In genomic region chr11:61079416-61080150, GRCh38 we compare ENCODE assay signal across 22 cellular contexts. TPM values are rescaled to one million over a fixed set of nuclear protein-coding genes. Genes with fewer than 3 reads are reported as not detected.
DNase-seq lines count a peak whose midpoint lies in the region; ATAC-seq and TF ChIP-seq lines count a peak whose summit lies in the region.
"Had no signal": no experiment of that assay in that cellular context is flagged by ENCODE, and none has a peak within 500 bp of the region (broad histone marks: within the 10 kb centered on the region; RNA-seq: fewer than 3 reads in every experiment).

No MANE protein-coding gene starts in this region.

- H3K4me3 Mint-ChIP-seq in activated naive CD4-positive, alpha-beta T cell treated with anti-CD3 and anti-CD28 coated beads, Interleukin-2, amount 10 ng/mL, durations not matched to agents 7 days and 5 days, result peak overlapping the region; percentile 80
- peak overlapping the region; percentile 78 for H3K4me3 Mint-ChIP-seq in activated CD8-positive, alpha-beta T cell treated with anti-CD3 and anti-CD28 coated beads for 36 hours
- H3K4me3 Mint-ChIP-seq in central memory CD8-positive, alpha-beta T cell, result peak overlapping the region; percentile 79
- peak overlapping the region; percentile 82 for H3K4me3 Mint-ChIP-seq in stimulated activated naive CD8-positive, alpha-beta T cell treated with anti-CD3 and anti-CD28 coated beads, Interleukin-15, Interleukin-2, amounts not matched to agents 100 ng/mL and 50 ng/mL, for 24 hours
- H3K4me3 Mint-ChIP-seq: mesothelial cell of epicardium, type B pancreatic cell had no signal

- TF ChIP-seq POLR2A in suprapubic skin (IDR thresholded peaks at IDR 0.05), result no peak

- peaks cover 93% of the 10 kb centered on the region for H3K4me1 Mint-ChIP-seq in activated naive CD4-positive, alpha-beta T cell treated with anti-CD3 and anti-CD28 coated beads, Interleukin-2, amount 10 ng/mL, durations not matched to agents 7 days and 5 days
- peaks cover 87% of the 10 kb centered on the region for H3K4me1 Mint-ChIP-seq in activated CD8-positive, alpha-beta T cell treated with anti-CD3 and anti-CD28 coated beads for 36 hours (ENCODE audit: low read depth)
- H3K4me1 Mint-ChIP-seq in central memory CD8-positive, alpha-beta T cell, result peaks cover 60% of the 10 kb centered on the region
- H3K4me1 Mint-ChIP-seq in stimulated activated naive CD8-positive, alpha-beta T cell treated with anti-CD3 and anti-CD28 coated beads, Interleukin-15, Interleukin-2, amounts not matched to agents 100 ng/mL and 50 ng/mL, for 24 hours (ENCODE audit: low read depth), result peaks cover 92% of the 10 kb centered on the region

- 75% methylated on average over 12 of the region's 12 CpGs for WGBS in suprapubic skin

- no peaks in the 10 kb centered on the region for H3K36me3 ChIP-seq in suprapubic skin
- H3K36me3 ChIP-seq: colonic mucosa, neutrophil had no signal

- H3K9me3 Mint-ChIP-seq in activated naive CD4-positive, alpha-beta T cell treated with anti-CD3 and anti-CD28 coated beads, Interleukin-2, amount 10 ng/mL, durations not matched to agents 7 days and 5 days, result peaks cover 3% of the 10 kb centered on the region
- peaks cover 3% of the 10 kb centered on the region for H3K9me3 Mint-ChIP-seq in activated CD8-positive, alpha-beta T cell treated with anti-CD3 and anti-CD28 coated beads for 36 hours
- peaks cover 6% of the 10 kb centered on the region for H3K9me3 Mint-ChIP-seq in central memory CD8-positive, alpha-beta T cell
- no peaks in the 10 kb centered on the region for H3K9me3 Mint-ChIP-seq in stimulated activated naive CD8-positive, alpha-beta T cell treated with anti-CD3 and anti-CD28 coated beads, Interleukin-15, Interleukin-2, amounts not matched to agents 100 ng/mL and 50 ng/mL, for 24 hours

- peaks cover 3% of the 10 kb centered on the region for H3K27me3 ChIP-seq in suprapubic skin
- H3K27me3 ChIP-seq: colonic mucosa had no signal

- intact Hi-C loops in activated CD8-positive, alpha-beta T cell treated with anti-CD3 and anti-CD28 coated beads for 36 hours (cut with micrococcal nuclease), result no loop called here

- peaks cover 3% of the 10 kb centered on the region for H3K36me3 Mint-ChIP-seq in activated naive CD4-positive, alpha-beta T cell treated with anti-CD3 and anti-CD28 coated beads, Interleukin-2, amount 10 ng/mL, durations not matched to agents 7 days and 5 days
- peaks cover 34% of the 10 kb centered on the region for H3K36me3 Mint-ChIP-seq in activated CD8-positive, alpha-beta T cell treated with anti-CD3 and anti-CD28 coated beads for 36 hours (ENCODE audit: low read depth)
- H3K36me3 Mint-ChIP-seq in central memory CD8-positive, alpha-beta T cell (ENCODE audit: insufficient read depth), result peaks cover 11% of the 10 kb centered on the region
- peaks cover 25% of the 10 kb centered on the region for H3K36me3 Mint-ChIP-seq in stimulated activated naive CD8-positive, alpha-beta T cell treated with anti-CD3 and anti-CD28 coated beads, Interleukin-15, Interleukin-2, amounts not matched to agents 100 ng/mL and 50 ng/mL, for 24 hours (ENCODE audit: low read depth)
- H3K36me3 Mint-ChIP-seq: mesothelial cell of epicardium, type B pancreatic cell had no signal

- H3K4me3 ChIP-seq in suprapubic skin, result no peak overlapping the region
- H3K4me3 ChIP-seq: colonic mucosa had no signal

- CTCF ChIA-PET in activated naive CD4-positive, alpha-beta T cell treated with anti-CD3 and anti-CD28 coated beads, Interleukin-2, amount 10 ng/mL, durations not matched to agents 7 days and 5 days (lab: Charles Lee), result interaction anchor here (1.0 to 4.8 kb wide), 9 partner anchors 9 to 108 kb away, joined by 3 to 44 read pairs (median 12); no protein-coding TSS in a partner anchor
- CTCF ChIA-PET in activated CD8-positive, alpha-beta T cell treated with anti-CD3 and anti-CD28 coated beads for 36 hours (lab: Charles Lee), result interaction anchor here (0.9 to 3.9 kb wide), 8 partner anchors 8 to 249 kb away, joined by 3 to 26 read pairs (median 4); no protein-coding TSS in a partner anchor

- no peak overlapping the region for H3K27ac ChIP-seq in suprapubic skin
- H3K27ac ChIP-seq: colonic mucosa, epithelial cell of prostate, neutrophil had no signal

- no peaks in the 10 kb centered on the region for H3K9me3 ChIP-seq in suprapubic skin
- H3K9me3 ChIP-seq: colonic mucosa, neutrophil had no signal

- TF ChIP-seq EP300 in suprapubic skin (IDR thresholded peaks at IDR 0.05), result no peak

- peaks cover 4% of the 10 kb centered on the region for H3K4me1 ChIP-seq in suprapubic skin
- H3K4me1 ChIP-seq: colonic mucosa had no signal

- no peak for ATAC-seq in activated CD8-positive, alpha-beta T cell treated with anti-CD3 and anti-CD28 coated beads for 36 hours
- no peak for ATAC-seq in central memory CD8-positive, alpha-beta T cell (replicated peaks; ENCODE audit: extremely low read depth, poor library complexity, severe bottlenecking)
- ATAC-seq in HG03571 (IDR thresholded peaks at IDR 0.05; ENCODE audit: unreplicated experiment), result no peak
- ATAC-seq: activated CD4-positive, CD25-positive, alpha-beta regulatory T cell treated with anti-CD3 and anti-CD28 coated beads, Interleukin-2, amount 50 U/mL, for 24 hours; PC-3 had no signal

- no peak for TF ChIP-seq CTCF in activated CD8-positive, alpha-beta T cell treated with anti-CD3 and anti-CD28 coated beads for 36 hours (IDR thresholded peaks at IDR 0.05)
- no peak for TF ChIP-seq CTCF in suprapubic skin (IDR thresholded peaks at IDR 0.05)

- H3K27me3 Mint-ChIP-seq in activated naive CD4-positive, alpha-beta T cell treated with anti-CD3 and anti-CD28 coated beads, Interleukin-2, amount 10 ng/mL, durations not matched to agents 7 days and 5 days, result no peaks in the 10 kb centered on the region
- H3K27me3 Mint-ChIP-seq in activated CD8-positive, alpha-beta T cell treated with anti-CD3 and anti-CD28 coated beads for 36 hours, result no peaks in the 10 kb centered on the region
- H3K27me3 Mint-ChIP-seq in central memory CD8-positive, alpha-beta T cell, result no peaks in the 10 kb centered on the region
- H3K27me3 Mint-ChIP-seq in stimulated activated naive CD8-positive, alpha-beta T cell treated with anti-CD3 and anti-CD28 coated beads, Interleukin-15, Interleukin-2, amounts not matched to agents 100 ng/mL and 50 ng/mL, for 24 hours, result no peaks in the 10 kb centered on the region

- POLR2A ChIA-PET in activated CD8-positive, alpha-beta T cell treated with anti-CD3 and anti-CD28 coated beads for 36 hours (lab: Charles Lee), result interaction anchor here (1.1 to 6.8 kb wide), 10 partner anchors 8 to 93 kb away, joined by 3 to 44 read pairs (median 4); partner anchors contain the start of gene CD5

- peak overlapping the region; percentile 97 for H3K27ac Mint-ChIP-seq in activated naive CD4-positive, alpha-beta T cell treated with anti-CD3 and anti-CD28 coated beads, Interleukin-2, amount 10 ng/mL, durations not matched to agents 7 days and 5 days
- peak overlapping the region; percentile 88 for H3K27ac Mint-ChIP-seq in activated CD8-positive, alpha-beta T cell treated with anti-CD3 and anti-CD28 coated beads for 36 hours
- peak overlapping the region; percentile 92 for H3K27ac Mint-ChIP-seq in central memory CD8-positive, alpha-beta T cell (ENCODE audit: low read depth)
- peak overlapping the region; percentile 84 for H3K27ac Mint-ChIP-seq in stimulated activated naive CD8-positive, alpha-beta T cell treated with anti-CD3 and anti-CD28 coated beads, Interleukin-15, Interleukin-2, amounts not matched to agents 100 ng/mL and 50 ng/mL, for 24 hours
- H3K27ac Mint-ChIP-seq: mesothelial cell of epicardium, type B pancreatic cell had no signal

- peak; percentile 43 for DNase-seq in activated naive CD4-positive, alpha-beta T cell treated with anti-CD3 and anti-CD28 coated beads, Interleukin-2, amount 10 ng/mL, durations not matched to agents 7 days and 5 days
- no peak for DNase-seq in activated naive CD4-positive, alpha-beta T cell (lab: John Stamatoyannopoulos, UW)
- DNase-seq in activated CD8-positive, alpha-beta T cell treated with anti-CD3 and anti-CD28 coated beads for 36 hours, result no peak
- no peak for DNase-seq in central memory CD8-positive, alpha-beta T cell (ENCODE audit: low spot score in 2 of 2)
- DNase-seq in suprapubic skin (ENCODE audit: low spot score in 2 of 2) (no peak), NCI-H526 treated with DMSO at 0.1 percent for 48 hours (lab: John Stamatoyannopoulos, UW) (no peak)
- DNase-seq: ACHN, colonic mucosa, foreskin melanocyte, NCI-H1105 treated with DMSO at 0.1 percent for 48 hours, NCI-H526, PC-3, T-helper 9 cell had no signal

RNA-seq across cellular contexts. Expression of gene CD5, which starts 22.7 kb away (rescaled TPM):
- 100 to 1,000 TPM; 214 to 215 TPM for total RNA-seq in activated CD8-positive, alpha-beta T cell treated with anti-CD3 and anti-CD28 coated beads for 36 hours
- 1 to 10 TPM in 2 of 4 donors, under 1 TPM in 1, not detected in 1; 0.96 to 1.6 (median 1.2) TPM for total RNA-seq in suprapubic skin
- total RNA-seq: LHCN-M2, mesothelial cell of epicardium, SK-MEL-5 had no signal

Comparison
In these comparisons a context has a peak if more than half of its experiments do, and no peak if none do; other contexts are left out.
1. RNA of gene CD5, which starts 22.7 kb away (total RNA-seq): 214 to 215 TPM in activated CD8-positive, alpha-beta T cell treated with anti-CD3 and anti-CD28 coated beads for 36 hours; 0.96 to 1.6 TPM in suprapubic skin; every median in the first group is over 10 times any median in the second.
2. Peak in every context shown above with its lines, with median percentiles within 50 percentile points of each other: H3K27ac Mint-ChIP-seq and H3K4me3 Mint-ChIP-seq.